Comparison of ENCODE assay signal across 34 cellular contexts in genomic region chrX:79573760-79574159, GRCh38.
"Had no signal": no experiment of that assay in that cellular context is flagged by ENCODE, and none has a peak within 500 bp of the region (broad histone marks: within the 10 kb centered on the region; RNA-seq: fewer than 3 reads in every experiment).

No MANE protein-coding gene starts in this region.

- DNase-seq: activated B cell treated with CpG ODN at 0.5 μM for 24 hours; activated CD4-positive, alpha-beta memory T cell treated with anti-CD3 and anti-CD28 coated beads for 36 hours; activated CD4-positive, alpha-beta T cell treated with anti-CD3 and anti-CD28 coated beads for 4 hours; activated CD4-positive, alpha-beta T cell treated with anti-CD3 and anti-CD28 coated beads, Interleukin-2, amount 50 U/mL, for 1 hour; activated CD4-positive, CD25-positive, alpha-beta regulatory T cell treated with anti-CD3 and anti-CD28 coated beads, Interleukin-2, amount 50 U/mL, for 72 hours; activated CD8-positive, alpha-beta memory T cell treated with anti-CD3 and anti-CD28 coated beads, Interleukin-2, amount 10 ng/mL, durations not matched to agents 7 days and 5 days; activated CD8-positive, alpha-beta memory T cell treated with anti-CD3 and anti-CD28 coated beads, Interleukin-2, amount 50 U/mL, for 48 hours; activated effector memory CD4-positive, alpha-beta T cell treated with Interleukin-2 at 50 U/mL for 16 hours; activated naive CD4-positive, alpha-beta T cell treated with anti-CD3 and anti-CD28 coated beads, Interleukin-2, amount 10 ng/mL, durations not matched to agents 7 days and 5 days; activated naive CD8-positive, alpha-beta T cell treated with anti-CD3 and anti-CD28 coated beads, Interleukin-2, amount 50 U/mL, for 24 hours; activated T-cell treated with anti-CD3 and anti-CD28 coated beads, Interleukin-2, amount 50 U/mL, for 48 hours; anterior cingulate cortex; brain microvascular endothelial cell; Kasumi-1; KBM-7; MG63; NCI-H1048; NCI-H1436 treated with DMSO at 0.1 percent for 48 hours; NCI-H1694 treated with DMSO at 0.1 percent for 48 hours; NCI-H2029; NCI-H345; NCI-H524 treated with DMSO at 0.1 percent for 48 hours; PC-3; Peyer's patch; SIG-M5; SW 1271; T-helper 1 cell; T-helper 2 cell; T-helper 9 cell had no signal

- H3K4me1 Mint-ChIP-seq: activated B cell treated with CpG ODN at 0.5 μM for 24 hours; activated CD8-positive, alpha-beta memory T cell treated with anti-CD3 and anti-CD28 coated beads, Interleukin-2, amount 10 ng/mL, durations not matched to agents 7 days and 5 days; activated naive CD4-positive, alpha-beta T cell treated with anti-CD3 and anti-CD28 coated beads, Interleukin-2, amount 10 ng/mL, durations not matched to agents 7 days and 5 days; activated naive CD8-positive, alpha-beta T cell treated with anti-CD3 and anti-CD28 coated beads, Interleukin-2, amount 50 U/mL, for 24 hours had no signal

- H3K27me3 Mint-ChIP-seq: activated B cell treated with CpG ODN at 0.5 μM for 24 hours; activated CD4-positive, alpha-beta memory T cell treated with anti-CD3 and anti-CD28 coated beads for 36 hours; activated CD8-positive, alpha-beta memory T cell treated with anti-CD3 and anti-CD28 coated beads, Interleukin-2, amount 10 ng/mL, durations not matched to agents 7 days and 5 days; activated naive CD4-positive, alpha-beta T cell treated with anti-CD3 and anti-CD28 coated beads, Interleukin-2, amount 10 ng/mL, durations not matched to agents 7 days and 5 days had no signal

- H3K9me3 ChIP-seq: MG63, Peyer's patch had no signal

- H3K36me3 Mint-ChIP-seq: activated CD4-positive, alpha-beta memory T cell treated with anti-CD3 and anti-CD28 coated beads for 36 hours; activated CD8-positive, alpha-beta memory T cell treated with anti-CD3 and anti-CD28 coated beads, Interleukin-2, amount 10 ng/mL, durations not matched to agents 7 days and 5 days; activated naive CD4-positive, alpha-beta T cell treated with anti-CD3 and anti-CD28 coated beads, Interleukin-2, amount 10 ng/mL, durations not matched to agents 7 days and 5 days had no signal

- H3K4me3 Mint-ChIP-seq: activated B cell treated with CpG ODN at 0.5 μM for 24 hours; activated CD4-positive, alpha-beta memory T cell treated with anti-CD3 and anti-CD28 coated beads for 36 hours; activated CD8-positive, alpha-beta memory T cell treated with anti-CD3 and anti-CD28 coated beads, Interleukin-2, amount 10 ng/mL, durations not matched to agents 7 days and 5 days; activated naive CD4-positive, alpha-beta T cell treated with anti-CD3 and anti-CD28 coated beads, Interleukin-2, amount 10 ng/mL, durations not matched to agents 7 days and 5 days; activated naive CD8-positive, alpha-beta T cell; activated naive CD8-positive, alpha-beta T cell treated with anti-CD3 and anti-CD28 coated beads, Interleukin-2, amount 50 U/mL, for 24 hours had no signal

- H3K4me1 ChIP-seq: Peyer's patch had no signal

- H3K4me3 ChIP-seq: MG63, Peyer's patch had no signal

- H3K9me3 Mint-ChIP-seq: activated naive CD8-positive, alpha-beta T cell treated with anti-CD3 and anti-CD28 coated beads, Interleukin-2, amount 50 U/mL, for 24 hours had no signal

- H3K36me3 ChIP-seq: brain microvascular endothelial cell, MG63, Peyer's patch had no signal

- H3K27ac Mint-ChIP-seq: activated B cell treated with CpG ODN at 0.5 μM for 24 hours; activated CD4-positive, alpha-beta memory T cell treated with anti-CD3 and anti-CD28 coated beads for 36 hours; activated CD8-positive, alpha-beta memory T cell treated with anti-CD3 and anti-CD28 coated beads, Interleukin-2, amount 10 ng/mL, durations not matched to agents 7 days and 5 days; activated naive CD4-positive, alpha-beta T cell treated with anti-CD3 and anti-CD28 coated beads, Interleukin-2, amount 10 ng/mL, durations not matched to agents 7 days and 5 days; activated naive CD8-positive, alpha-beta T cell; activated naive CD8-positive, alpha-beta T cell treated with anti-CD3 and anti-CD28 coated beads, Interleukin-2, amount 50 U/mL, for 24 hours had no signal

- ATAC-seq: activated CD8-positive, alpha-beta memory T cell treated with anti-CD3 and anti-CD28 coated beads, Interleukin-2, amount 10 ng/mL, durations not matched to agents 7 days and 5 days; activated naive CD8-positive, alpha-beta T cell treated with anti-CD3 and anti-CD28 coated beads, Interleukin-2, amount 50 U/mL, for 24 hours; PC-3; Right ventricle myocardium inferior; SK-N-SH treated with all-trans-retinoic acid at 6 μM for 48 hours had no signal

- H3K27me3 ChIP-seq: brain microvascular endothelial cell, MG63, Peyer's patch had no signal

- H3K27ac ChIP-seq: brain microvascular endothelial cell, Peyer's patch, RWPE1, VCaP had no signal
